Comparison of ENCODE assay signal across 1 cellular context in the genomic region with DNA sequence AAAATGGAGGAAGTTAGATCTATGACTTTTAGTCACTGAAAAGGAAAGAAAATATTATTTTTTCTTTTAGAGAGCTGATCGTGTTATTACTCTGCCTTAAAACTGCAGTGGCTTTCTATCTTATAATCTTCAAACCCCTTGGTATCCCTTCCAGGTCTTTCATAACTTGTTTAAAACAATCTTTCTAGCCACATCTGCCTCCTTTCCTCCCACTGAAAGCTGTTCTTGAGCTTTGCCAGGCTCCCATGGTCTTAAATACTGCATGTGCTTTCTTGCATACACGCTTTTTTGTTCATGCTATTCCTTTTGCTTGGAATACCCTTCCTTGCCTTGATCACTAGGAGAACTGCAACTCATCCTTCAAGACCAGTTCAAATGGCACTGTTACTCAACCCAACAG.
TF ChIP-seq lines count a peak whose summit lies in the region.

No MANE protein-coding gene starts in this region.

TF ChIP-seq in HepG2, 621 proteins besides CTCF, POLR2A, EP300 and RAD21 (continued from another document):
- TF ChIP-seq, protein P1, sequence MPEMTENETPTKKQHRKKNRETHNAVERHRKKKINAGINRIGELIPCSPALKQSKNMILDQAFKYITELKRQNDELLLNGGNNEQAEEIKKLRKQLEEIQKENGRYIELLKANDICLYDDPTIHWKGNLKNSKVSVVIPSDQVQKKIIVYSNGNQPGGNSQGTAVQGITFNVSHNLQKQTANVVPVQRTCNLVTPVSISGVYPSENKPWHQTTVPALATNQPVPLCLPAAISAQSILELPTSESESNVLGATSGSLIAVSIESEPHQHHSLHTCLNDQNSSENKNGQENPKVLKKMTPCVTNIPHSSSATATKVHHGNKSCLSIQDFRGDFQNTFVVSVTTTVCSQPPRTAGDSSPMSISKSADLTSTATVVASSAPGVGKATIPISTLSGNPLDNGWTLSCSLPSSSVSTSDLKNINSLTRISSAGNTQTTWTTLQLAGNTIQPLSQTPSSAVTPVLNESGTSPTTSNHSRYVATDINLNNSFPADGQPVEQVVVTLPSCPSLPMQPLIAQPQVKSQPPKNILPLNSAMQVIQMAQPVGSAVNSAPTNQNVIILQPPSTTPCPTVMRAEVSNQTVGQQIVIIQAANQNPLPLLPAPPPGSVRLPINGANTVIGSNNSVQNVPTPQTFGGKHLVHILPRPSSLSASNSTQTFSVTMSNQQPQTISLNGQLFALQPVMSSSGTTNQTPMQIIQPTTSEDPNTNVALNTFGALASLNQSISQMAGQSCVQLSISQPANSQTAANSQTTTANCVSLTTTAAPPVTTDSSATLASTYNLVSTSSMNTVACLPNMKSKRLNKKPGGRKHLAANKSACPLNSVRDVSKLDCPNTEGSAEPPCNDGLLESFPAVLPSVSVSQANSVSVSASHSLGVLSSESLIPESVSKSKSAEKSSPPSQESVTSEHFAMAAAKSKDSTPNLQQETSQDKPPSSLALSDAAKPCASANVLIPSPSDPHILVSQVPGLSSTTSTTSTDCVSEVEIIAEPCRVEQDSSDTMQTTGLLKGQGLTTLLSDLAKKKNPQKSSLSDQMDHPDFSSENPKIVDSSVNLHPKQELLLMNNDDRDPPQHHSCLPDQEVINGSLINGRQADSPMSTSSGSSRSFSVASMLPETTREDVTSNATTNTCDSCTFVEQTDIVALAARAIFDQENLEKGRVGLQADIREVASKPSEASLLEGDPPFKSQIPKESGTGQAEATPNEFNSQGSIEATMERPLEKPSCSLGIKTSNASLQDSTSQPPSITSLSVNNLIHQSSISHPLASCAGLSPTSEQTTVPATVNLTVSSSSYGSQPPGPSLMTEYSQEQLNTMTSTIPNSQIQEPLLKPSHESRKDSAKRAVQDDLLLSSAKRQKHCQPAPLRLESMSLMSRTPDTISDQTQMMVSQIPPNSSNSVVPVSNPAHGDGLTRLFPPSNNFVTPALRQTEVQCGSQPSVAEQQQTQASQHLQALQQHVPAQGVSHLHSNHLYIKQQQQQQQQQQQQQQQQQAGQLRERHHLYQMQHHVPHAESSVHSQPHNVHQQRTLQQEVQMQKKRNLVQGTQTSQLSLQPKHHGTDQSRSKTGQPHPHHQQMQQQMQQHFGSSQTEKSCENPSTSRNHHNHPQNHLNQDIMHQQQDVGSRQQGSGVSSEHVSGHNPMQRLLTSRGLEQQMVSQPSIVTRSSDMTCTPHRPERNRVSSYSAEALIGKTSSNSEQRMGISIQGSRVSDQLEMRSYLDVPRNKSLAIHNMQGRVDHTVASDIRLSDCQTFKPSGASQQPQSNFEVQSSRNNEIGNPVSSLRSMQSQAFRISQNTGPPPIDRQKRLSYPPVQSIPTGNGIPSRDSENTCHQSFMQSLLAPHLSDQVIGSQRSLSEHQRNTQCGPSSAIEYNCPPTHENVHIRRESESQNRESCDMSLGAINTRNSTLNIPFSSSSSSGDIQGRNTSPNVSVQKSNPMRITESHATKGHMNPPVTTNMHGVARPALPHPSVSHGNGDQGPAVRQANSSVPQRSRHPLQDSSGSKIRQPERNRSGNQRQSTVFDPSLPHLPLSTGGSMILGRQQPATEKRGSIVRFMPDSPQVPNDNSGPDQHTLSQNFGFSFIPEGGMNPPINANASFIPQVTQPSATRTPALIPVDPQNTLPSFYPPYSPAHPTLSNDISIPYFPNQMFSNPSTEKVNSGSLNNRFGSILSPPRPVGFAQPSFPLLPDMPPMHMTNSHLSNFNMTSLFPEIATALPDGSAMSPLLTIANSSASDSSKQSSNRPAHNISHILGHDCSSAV (CRISPR knock-in tag; IDR thresholded peaks at IDR 0.05; ENCODE audit: borderline replicate concordance) = no peak
- TF ChIP-seq NFATC3 (CRISPR knock-in tag; IDR thresholded peaks at IDR 0.05) (no peak), ZNF350 (CRISPR knock-in tag; IDR thresholded peaks at IDR 0.05; ENCODE audit: borderline replicate concordance, low read depth) (no peak), ZBTB38 (CRISPR knock-in tag; IDR thresholded peaks at IDR 0.05) (no peak), ZNF556 (CRISPR knock-in tag; IDR thresholded peaks at IDR 0.05; ENCODE audit: borderline replicate concordance) (no peak), ZBTB1 (CRISPR knock-in tag; IDR thresholded peaks at IDR 0.05; ENCODE audit: borderline replicate concordance) (no peak), REL (CRISPR knock-in tag; conservative IDR thresholded peaks at IDR 0.05) (no peak), SP5 (CRISPR knock-in tag; IDR thresholded peaks at IDR 0.05; ENCODE audit: borderline replicate concordance, low read depth) (no peak), ZBTB42 (CRISPR knock-in tag; IDR thresholded peaks at IDR 0.05) (no peak), ZBTB8A (CRISPR knock-in tag; IDR thresholded peaks at IDR 0.05; ENCODE audit: borderline replicate concordance, low read depth) (no peak), AKAP8 (CRISPR knock-in tag; IDR thresholded peaks at IDR 0.05) (no peak)
- TF ChIP-seq, protein P2, sequence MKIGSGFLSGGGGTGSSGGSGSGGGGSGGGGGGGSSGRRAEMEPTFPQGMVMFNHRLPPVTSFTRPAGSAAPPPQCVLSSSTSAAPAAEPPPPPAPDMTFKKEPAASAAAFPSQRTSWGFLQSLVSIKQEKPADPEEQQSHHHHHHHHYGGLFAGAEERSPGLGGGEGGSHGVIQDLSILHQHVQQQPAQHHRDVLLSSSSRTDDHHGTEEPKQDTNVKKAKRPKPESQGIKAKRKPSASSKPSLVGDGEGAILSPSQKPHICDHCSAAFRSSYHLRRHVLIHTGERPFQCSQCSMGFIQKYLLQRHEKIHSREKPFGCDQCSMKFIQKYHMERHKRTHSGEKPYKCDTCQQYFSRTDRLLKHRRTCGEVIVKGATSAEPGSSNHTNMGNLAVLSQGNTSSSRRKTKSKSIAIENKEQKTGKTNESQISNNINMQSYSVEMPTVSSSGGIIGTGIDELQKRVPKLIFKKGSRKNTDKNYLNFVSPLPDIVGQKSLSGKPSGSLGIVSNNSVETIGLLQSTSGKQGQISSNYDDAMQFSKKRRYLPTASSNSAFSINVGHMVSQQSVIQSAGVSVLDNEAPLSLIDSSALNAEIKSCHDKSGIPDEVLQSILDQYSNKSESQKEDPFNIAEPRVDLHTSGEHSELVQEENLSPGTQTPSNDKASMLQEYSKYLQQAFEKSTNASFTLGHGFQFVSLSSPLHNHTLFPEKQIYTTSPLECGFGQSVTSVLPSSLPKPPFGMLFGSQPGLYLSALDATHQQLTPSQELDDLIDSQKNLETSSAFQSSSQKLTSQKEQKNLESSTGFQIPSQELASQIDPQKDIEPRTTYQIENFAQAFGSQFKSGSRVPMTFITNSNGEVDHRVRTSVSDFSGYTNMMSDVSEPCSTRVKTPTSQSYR (CRISPR knock-in tag; IDR thresholded peaks at IDR 0.05; ENCODE audit: borderline replicate concordance) = no peak
TF ChIP-seq in HepG2: peak in this region for 0.
